17 cellular contexts compared by ENCODE assay signal in genomic region chr7:142787034-142787768, GRCh38. TPM values are rescaled to one million over a fixed set of nuclear protein-coding genes. Genes with fewer than 3 reads are reported as not detected.
DNase-seq lines count a peak whose midpoint lies in the region; FAIRE-seq and TF ChIP-seq lines count a peak whose summit lies in the region.
"Had no signal": no experiment of that assay in that cellular context is flagged by ENCODE, and none has a peak within 500 bp of the region (broad histone marks: within the 10 kb centered on the region; RNA-seq: fewer than 3 reads in every experiment).

No MANE protein-coding gene starts in this region.

- no peak for TF ChIP-seq CTCF in H1 (IDR thresholded peaks at IDR 0.05; ENCODE audit: control extremely low read depth in 1 of 3, insufficient read depth in 1 of 3, low read depth in 1 of 3, low read length in 3 of 3)
- TF ChIP-seq CTCF in testis (IDR thresholded peaks at IDR 0.05), result no peak
- TF ChIP-seq CTCF in D721Med (IDR thresholded peaks at IDR 0.05; ENCODE audit: insufficient read depth, missing control alignments), result no peak

- DNase-seq in activated naive CD4-positive, alpha-beta T cell treated with anti-CD3 and anti-CD28 coated beads, Interleukin-2, amount 50 U/mL, for 16 hours, result no peak
- no peak for DNase-seq in activated CD4-positive, alpha-beta memory T cell treated with anti-CD3 and anti-CD28 coated beads, Interleukin-2, amount 10 ng/mL, durations not matched to agents 7 days and 5 days
- no peak for DNase-seq in H1 (ENCODE audit: low read depth in 1 of 2, low spot score in 2 of 2)
- DNase-seq in testis, result peak; percentile 71
- DNase-seq in D721Med (ENCODE audit: insufficient read length, low spot score), result no peak
- no peak for DNase-seq in NCI-H2107 treated with DMSO at 0.1 percent for 48 hours (lab: John Stamatoyannopoulos, UW; ENCODE audit: unreplicated experiment)
- DNase-seq in NCI-H2196 (lab: John Stamatoyannopoulos, UW; ENCODE audit: unreplicated experiment), result no peak
- DNase-seq: activated effector memory CD4-positive, alpha-beta T cell treated with Interleukin-2 at 50 U/mL for 16 hours; DMS53; mesenchymal stem cell; NCI-H446; pancreas; PC-9 had no signal

- H3K27me3 ChIP-seq in H1 (replicated peaks in 1 of 4; ENCODE audit: control insufficient read depth in 3 of 4, extremely low read depth in 1 of 4, insufficient read depth in 3 of 4, low read length in 3 of 4) (no peaks in the 10 kb centered on the region), testis (no peaks in the 10 kb centered on the region)
- H3K27me3 ChIP-seq: breast epithelium, pancreas had no signal

- CTCF ChIA-PET in activated CD4-positive, alpha-beta memory T cell treated with anti-CD3 and anti-CD28 coated beads, Interleukin-2, amount 10 ng/mL, durations not matched to agents 7 days and 5 days (lab: Charles Lee), result interaction anchor here (0.5 to 12.9 kb wide), 4 partner anchors 9 to 460 kb away, joined by 3 to 300 read pairs (median 4); no protein-coding TSS in a partner anchor
- CTCF ChIA-PET in H1 (lab: Charles Lee; ENCODE audit: partially characterized antibody), result interaction anchor here (0.8 to 24.1 kb wide), 20 partner anchors 11 to 290 kb away, joined by 3 to 430 read pairs (median 4); no protein-coding TSS in a partner anchor

- no peaks in the 10 kb centered on the region for H3K36me3 ChIP-seq in H1 (ENCODE audit: control insufficient read depth in 2 of 4, insufficient read depth in 4 of 4, low read length in 3 of 4)
- no peaks in the 10 kb centered on the region for H3K36me3 ChIP-seq in testis (ENCODE audit: low read depth, missing control alignments)
- H3K36me3 ChIP-seq: breast epithelium, pancreas had no signal

- intact Hi-C loops in testis (cut with DNase I; ENCODE audit: low total_unique reads), result no loop called here

- H3K4me3 ChIP-seq in H1 (ENCODE audit: extremely low read depth in 1 of 4, insufficient read depth in 2 of 4, low read depth in 3 of 4, low read length in 4 of 4) (no peak overlapping the region), testis (no peak overlapping the region)
- H3K4me3 ChIP-seq: breast epithelium, pancreas, PC-9, smooth muscle cell had no signal

- 88% methylated on average over 11 of the region's 11 CpGs; no CpG with 5 or more reads in 1 of the 2 experiments for WGBS in H1 (ENCODE audit: extremely low coverage in 1 of 2, insufficient coverage in 1 of 2, insufficient read length in 1 of 2, insufficient replicate concordance in 2 of 2, low coverage in 1 of 2, low lambda C conversion rate in 2 of 2, missing lambda C conversion rate in 1 of 2), 2 experiments
- WGBS in testis, 2 donors, result 54 to 59% methylated on average over 8 to 11 of the region's 11 CpGs

- no peaks in the 10 kb centered on the region for H3K27me3 Mint-ChIP-seq in activated naive CD4-positive, alpha-beta T cell treated with anti-CD3 and anti-CD28 coated beads, Interleukin-2, amount 50 U/mL, for 24 hours
- H3K27me3 Mint-ChIP-seq in activated CD4-positive, alpha-beta memory T cell treated with anti-CD3 and anti-CD28 coated beads, Interleukin-2, amount 10 ng/mL, durations not matched to agents 7 days and 5 days, result no peaks in the 10 kb centered on the region

- H3K4me1 ChIP-seq in H1 (replicated peaks in 1 of 4; ENCODE audit: control insufficient read depth in 3 of 4, insufficient read depth in 4 of 4, low read length in 3 of 4) (no peaks in the 10 kb centered on the region; a peak in 1 of 7 replicates), testis (peaks cover 12% of the 10 kb centered on the region)
- H3K4me1 ChIP-seq: breast epithelium had no signal

- H2BK5ac ChIP-seq in H1 (ENCODE audit: low read depth, low read length), result no peak overlapping the region

- no peak overlapping the region for H2BK120ac ChIP-seq in H1 (replicated peaks; ENCODE audit: low read depth, low read length)

- no peaks in the 10 kb centered on the region for H3K79me1 ChIP-seq in H1 (ENCODE audit: low read depth, low read length)

- H3K23me2 ChIP-seq in H1 (ENCODE audit: low read depth, low read length), result no peaks in the 10 kb centered on the region

- H3K18ac ChIP-seq in H1 (ENCODE audit: extremely low read depth, low read length), result no peak overlapping the region

- H3K9me3 ChIP-seq in H1 (ENCODE audit: insufficient read depth in 2 of 2, low read depth in 1 of 2, low read length in 1 of 2) (no peaks in the 10 kb centered on the region), testis (no peaks in the 10 kb centered on the region)
- H3K9me3 ChIP-seq: breast epithelium, pancreas had no signal

- H3K27ac ChIP-seq in H1 (ENCODE audit: low read depth, low read length) (no peak overlapping the region), testis (peak overlapping the region; percentile 68 to 79)
- H3K27ac ChIP-seq: breast epithelium, pancreas, PC-9 had no signal

- no peak overlapping the region for H4K91ac ChIP-seq in H1 (replicated peaks; ENCODE audit: insufficient read length, low read length)

- H4K5ac ChIP-seq in H1 (ENCODE audit: insufficient read length, low read depth, low read length), result no peak overlapping the region

- TF ChIP-seq RAD21 in H1 (IDR thresholded peaks at IDR 0.05 in 1 of 2, conservative IDR thresholded peaks at IDR 0.05 in 1 of 2; ENCODE audit: low read depth in 2 of 2, low read length in 2 of 2), result no peak

- H3K79me2 ChIP-seq in H1 (ENCODE audit: control insufficient read depth in 1 of 2, insufficient read depth in 2 of 2, low read length in 2 of 2), result no peaks in the 10 kb centered on the region

- H2BK20ac ChIP-seq in H1 (ENCODE audit: low read length), result peak overlapping the region; percentile 48; the same call in 1 of the 2 replicates

- peak overlapping the region; percentile 98 for H3K4me3 Mint-ChIP-seq in activated naive CD4-positive, alpha-beta T cell treated with anti-CD3 and anti-CD28 coated beads, Interleukin-2, amount 50 U/mL, for 24 hours
- H3K4me3 Mint-ChIP-seq in activated CD4-positive, alpha-beta memory T cell treated with anti-CD3 and anti-CD28 coated beads, Interleukin-2, amount 10 ng/mL, durations not matched to agents 7 days and 5 days, result peak overlapping the region; percentile 93

- no peak overlapping the region for H4K8ac ChIP-seq in H1 (ENCODE audit: extremely low read depth, insufficient read depth, low read length)

- TF ChIP-seq POLR2A in H1 (IDR thresholded peaks at IDR 0.05; ENCODE audit: control extremely low read depth in 1 of 2, low read depth in 2 of 2, low read length in 2 of 2) (no peak), testis (IDR thresholded peaks at IDR 0.05) (no peak)

- H3K9ac ChIP-seq in H1 (replicated peaks in 1 of 4; ENCODE audit: extremely low read depth in 1 of 4, low read depth in 3 of 4, low read length in 3 of 4), result no peak overlapping the region

- TF ChIP-seq EP300 in H1 (IDR thresholded peaks at IDR 0.05; ENCODE audit: borderline replicate concordance in 1 of 2, low read depth in 2 of 2, low read length in 2 of 2), result no peak

- H2BK15ac ChIP-seq in H1 (ENCODE audit: low read length), result no peak overlapping the region

- H2AK5ac ChIP-seq in H1 (ENCODE audit: low read depth, low read length), result no peak overlapping the region

- H3K9me3 Mint-ChIP-seq in activated naive CD4-positive, alpha-beta T cell treated with anti-CD3 and anti-CD28 coated beads, Interleukin-2, amount 50 U/mL, for 24 hours, result no peaks in the 10 kb centered on the region
- no peaks in the 10 kb centered on the region for H3K9me3 Mint-ChIP-seq in activated CD4-positive, alpha-beta memory T cell treated with anti-CD3 and anti-CD28 coated beads, Interleukin-2, amount 10 ng/mL, durations not matched to agents 7 days and 5 days

- no peak overlapping the region for H2BK12ac ChIP-seq in H1 (ENCODE audit: low read depth, low read length)

- H3K56ac ChIP-seq in H1 (replicated peaks; ENCODE audit: insufficient read length, low read depth, low read length), result no peak overlapping the region

- H3K27ac Mint-ChIP-seq in activated naive CD4-positive, alpha-beta T cell treated with anti-CD3 and anti-CD28 coated beads, Interleukin-2, amount 50 U/mL, for 24 hours, result peak overlapping the region; percentile 99
- H3K27ac Mint-ChIP-seq in activated CD4-positive, alpha-beta memory T cell treated with anti-CD3 and anti-CD28 coated beads, Interleukin-2, amount 10 ng/mL, durations not matched to agents 7 days and 5 days, result peak overlapping the region; percentile 89

- H3K4me2 ChIP-seq in H1 (ENCODE audit: insufficient read depth in 1 of 2, low read depth in 2 of 2, low read length in 2 of 2), result no peak overlapping the region
- H3K4me2 ChIP-seq: PC-9, smooth muscle cell had no signal

- H3K23ac ChIP-seq in H1 (ENCODE audit: insufficient read length), result no peak overlapping the region

- H3K14ac ChIP-seq in H1 (ENCODE audit: insufficient read length), result no peak overlapping the region

- FAIRE-seq in H1 (lab: Jason Lieb, UNC) (no peak), D721Med (lab: Jason Lieb, UNC) (no peak)
- FAIRE-seq: H54, pancreas had no signal

- no peak overlapping the region for H2AFZ ChIP-seq in H1 (ENCODE audit: low read length)
- H2AFZ ChIP-seq: PC-9 had no signal

- H3K4me1 Mint-ChIP-seq in activated naive CD4-positive, alpha-beta T cell treated with anti-CD3 and anti-CD28 coated beads, Interleukin-2, amount 50 U/mL, for 24 hours, result peaks cover 17% of the 10 kb centered on the region
- peaks cover 32% of the 10 kb centered on the region for H3K4me1 Mint-ChIP-seq in activated CD4-positive, alpha-beta memory T cell treated with anti-CD3 and anti-CD28 coated beads, Interleukin-2, amount 10 ng/mL, durations not matched to agents 7 days and 5 days

- peaks cover 30% of the 10 kb centered on the region for H3K36me3 Mint-ChIP-seq in activated naive CD4-positive, alpha-beta T cell treated with anti-CD3 and anti-CD28 coated beads, Interleukin-2, amount 50 U/mL, for 24 hours
- H3K36me3 Mint-ChIP-seq in activated CD4-positive, alpha-beta memory T cell treated with anti-CD3 and anti-CD28 coated beads, Interleukin-2, amount 10 ng/mL, durations not matched to agents 7 days and 5 days (ENCODE audit: low read depth), result peaks cover 54% of the 10 kb centered on the region

- no peaks in the 10 kb centered on the region for H4K20me1 ChIP-seq in H1 (replicated peaks in 1 of 2; ENCODE audit: control insufficient read depth in 1 of 2, insufficient read depth in 2 of 2, low read length in 2 of 2)

- no peak overlapping the region for H3K4ac ChIP-seq in H1 (replicated peaks; ENCODE audit: insufficient read length, low read depth, low read length)

- POLR2A ChIA-PET in activated CD4-positive, alpha-beta memory T cell treated with anti-CD3 and anti-CD28 coated beads, Interleukin-2, amount 10 ng/mL, durations not matched to agents 7 days and 5 days (lab: Charles Lee), result interaction anchor here (0.8 to 21.1 kb wide), 8 partner anchors 20 to 479 kb away, joined by 3 to 2273 read pairs (median 4); no protein-coding TSS in a partner anchor
- POLR2A ChIA-PET in H1 (lab: Charles Lee; ENCODE audit: partially characterized antibody), result interaction anchor here (0.9 kb wide), 1 partner anchor 21 kb away, joined by 3 read pairs; no protein-coding TSS in a partner anchor

RNA-seq across cellular contexts. Expression of gene PRSS2, which starts 16.4 kb away (rescaled TPM):
- not detected for total RNA-seq in activated CD4-positive, alpha-beta memory T cell treated with anti-CD3 and anti-CD28 coated beads, Interleukin-2, amount 10 ng/mL, durations not matched to agents 7 days and 5 days
- not detected in 2 replicates for total RNA-seq in H1 (2021; fragmentation: NEBNext Ultra II Directional; extraction: Animal tissue kit (Norgen Biotek cat#: 25700))
- polyA plus RNA-seq in H1 (2011; rRNA removed) (not detected in 2 replicates), testis (ENCODE audit: insufficient read depth, low read depth, low replicate concordance) (not detected)
- 0.10 TPM for polyA plus RNA-seq in H1 (2011; cell fraction: cytosol; rRNA removed)
- polyA plus RNA-seq in H1 (2011; cell fraction: nucleus; rRNA removed), result not detected
- not detected in 4 replicates for polyA plus RNA-seq in H1 (2012, experiment 1 of 2)
- polyA plus RNA-seq in H1 (2012, experiment 2 of 2), result 0.26 TPM
- not detected for polyA plus RNA-seq in H1 (2013, experiment 1 of 2)
- not detected for polyA plus RNA-seq in H1 (2013, experiment 2 of 2)
- polyA minus RNA-seq in H1 (2011; rRNA and poly(A)+ RNA removed), result not detected in 2 replicates
- not detected for polyA minus RNA-seq in H1 (2011; cell fraction: cytosol; rRNA and poly(A)+ RNA removed)
- polyA minus RNA-seq in H1 (2011; cell fraction: nucleus; rRNA and poly(A)+ RNA removed), result not detected
- not detected for total RNA-seq in testis
- total RNA-seq: breast epithelium, PC-9, smooth muscle cell had no signal
- polyA plus RNA-seq: smooth muscle cell had no signal

RNA-seq across cellular contexts. Expression of gene PRSS1, which starts 37.9 kb away (rescaled TPM):
- not detected for total RNA-seq in activated CD4-positive, alpha-beta memory T cell treated with anti-CD3 and anti-CD28 coated beads, Interleukin-2, amount 10 ng/mL, durations not matched to agents 7 days and 5 days
- not detected in 2 replicates for total RNA-seq in H1 (2021; fragmentation: NEBNext Ultra II Directional; extraction: Animal tissue kit (Norgen Biotek cat#: 25700))
- polyA plus RNA-seq in H1 (2011; rRNA removed) (0.09 and 0.20 TPM in 2 replicates), testis (ENCODE audit: insufficient read depth, low read depth, low replicate concordance) (not detected)
- not detected for polyA plus RNA-seq in H1 (2011; cell fraction: cytosol; rRNA removed)
- not detected for polyA plus RNA-seq in H1 (2011; cell fraction: nucleus; rRNA removed)
- polyA plus RNA-seq in H1 (2012, experiment 1 of 2), result not detected in 4 replicates
- not detected for polyA plus RNA-seq in H1 (2012, experiment 2 of 2)
- not detected for polyA plus RNA-seq in H1 (2013, experiment 1 of 2)
- not detected for polyA plus RNA-seq in H1 (2013, experiment 2 of 2)
- not detected in 2 replicates for polyA minus RNA-seq in H1 (2011; rRNA and poly(A)+ RNA removed)
- not detected for polyA minus RNA-seq in H1 (2011; cell fraction: cytosol; rRNA and poly(A)+ RNA removed)
- not detected for polyA minus RNA-seq in H1 (2011; cell fraction: nucleus; rRNA and poly(A)+ RNA removed)
- not detected for total RNA-seq in testis
- total RNA-seq: breast epithelium, smooth muscle cell had no signal
- polyA plus RNA-seq: smooth muscle cell had no signal
